In genomic region chr5:50702615-50703325, GRCh38 we compare ENCODE assay signal across 15 cellular contexts. TPM values are rescaled to one million over a fixed set of nuclear protein-coding genes. Genes with fewer than 3 reads are reported as not detected.
A peak's percentile ranks its signal among the peaks of the same experiment; 100 is the strongest.
DNase-seq lines count a peak whose midpoint lies in the region; ATAC-seq, FAIRE-seq and TF ChIP-seq lines count a peak whose summit lies in the region.
"Had no signal": no experiment of that assay in that cellular context is flagged by ENCODE, and none has a peak within 500 bp of the region (broad histone marks: within the 10 kb centered on the region; RNA-seq: fewer than 3 reads in every experiment).

No MANE protein-coding gene starts in this region.

- no TSS peak for BruUV-seq in GM12878 (replicated peaks; lab: Mats Ljungman, UMichigan)

- ATAC-seq in GM18502 (IDR thresholded peaks at IDR 0.05; ENCODE audit: poor library complexity, unreplicated experiment) = peak; percentile 42
- ATAC-seq in GM12878 = peak; percentile 65
- ATAC-seq: PC-3 had no signal

- no peak for TF ChIP-seq POLR2A in GM12878 (IDR thresholded peaks at IDR 0.05; ENCODE audit: low read depth, low read length)

- peaks cover 29% of the 10 kb centered on the region for H3K79me2 ChIP-seq in GM12878 (ENCODE audit: control insufficient read depth, insufficient read depth, low read length)

- H3K4me1 ChIP-seq in BLaER1 = peaks cover 24% of the 10 kb centered on the region
- 0 out of 2 replicates have a peak, but pooled peaks cover 2% of the 10 kb centered on the region for H3K4me1 ChIP-seq in GM12878 (ENCODE audit: control insufficient read depth, insufficient read depth, low read length)

- RAD21 ChIA-PET in GM12878 (lab: Charles Lee; ENCODE audit: unreplicated experiment) = no interaction called here

- FAIRE-seq in GM12878 (lab: Jason Lieb, UNC) = no peak

- DNase-seq in NOMO-1 treated with DMSO at 0.1 percent for 48 hours (lab: John Stamatoyannopoulos, UW; ENCODE audit: unreplicated experiment) = peak; percentile 41
- DNase-seq in GM12878 (ENCODE audit: low read depth, low spot score) = no peak
- no peak for DNase-seq in caudate nucleus (lab: John Stamatoyannopoulos, UW)
- DNase-seq in LoVo (ENCODE audit: low spot score) = no peak
- DNase-seq in A172 (ENCODE audit: low spot score) = no peak
- no peak for DNase-seq in COLO668 (lab: John Stamatoyannopoulos, UW; ENCODE audit: unreplicated experiment)
- DNase-seq: mesenchymal stem cell; NCI-H1930; PC-3; stimulated activated CD4-positive, alpha-beta T cell treated with anti-CD3 and anti-CD28 coated beads, Interleukin-1b, Interleukin-23, amount 100 ng/mL, for 48 hours; stomach had no signal

- H3K36me3 ChIP-seq in BLaER1 (0 out of 2 replicates have a peak, but pooled peaks cover 4% of the 10 kb centered on the region), GM12878 (ENCODE audit: control insufficient read depth in 2 of 2, insufficient read depth in 2 of 2, low read length in 1 of 2) (no peaks in the 10 kb centered on the region; a peak in 2 of 4 replicates)
- H3K36me3 ChIP-seq: stomach had no signal

- TF ChIP-seq EP300 in GM12878 (IDR thresholded peaks at IDR 0.05; ENCODE audit: borderline replicate concordance in 1 of 2, control insufficient read depth in 1 of 2, low read depth in 2 of 2, low read length in 2 of 2) = no peak

- no peak for TF ChIP-seq RAD21 in GM12878 (IDR thresholded peaks at IDR 0.05; ENCODE audit: insufficient read depth, low read depth, low read length)

- in situ Hi-C loops in GM12878 (cut with MboI) = no loop called here

- H3K4me3 ChIP-seq in BLaER1 (no peak overlapping the region), GM12878 (no peak overlapping the region)
- H3K4me3 ChIP-seq: stomach had no signal

- H3K9me3 ChIP-seq in BLaER1 (no peaks in the 10 kb centered on the region), GM12878 (replicated peaks; ENCODE audit: control insufficient read depth, insufficient read depth, low read length) (no peaks in the 10 kb centered on the region; the same call in 1 of the 3 replicates)
- H3K9me3 ChIP-seq: stomach had no signal

- H3K27me3 ChIP-seq in BLaER1 = no peaks in the 10 kb centered on the region
- no peaks in the 10 kb centered on the region for H3K27me3 ChIP-seq in GM12878 (replicated peaks in 1 of 2; ENCODE audit: control insufficient read depth in 2 of 2, insufficient read depth in 2 of 2, low read length in 1 of 2)
- H3K27me3 ChIP-seq: stomach had no signal

- H3K4me2 ChIP-seq in BLaER1 (peak overlapping the region; percentile 38), GM12878 (ENCODE audit: control insufficient read depth, insufficient read depth) (no peak overlapping the region)

- SMC1A ChIA-PET in GM12878 (lab: Charles Lee; ENCODE audit: uncharacterized antibody, unreplicated experiment) = interaction anchor here (0.6 to 2.0 kb wide), 4 partner anchors 8 to 45 kb away, joined by 3 to 8 read pairs (median 6); no protein-coding TSS in a partner anchor

- H3K9ac ChIP-seq in BLaER1 = no peak overlapping the region
- no peak overlapping the region for H3K9ac ChIP-seq in GM12878 (ENCODE audit: control insufficient read depth, insufficient read depth, low read length)

- intact Hi-C loops in GM12878 (cut with micrococcal nuclease; ENCODE audit: unreplicated experiment) = no loop called here

- POLR2A ChIA-PET in GM12878 (lab: Charles Lee) = interaction anchor here (0.6 to 1.1 kb wide), 3 partner anchors 14 to 41 kb away, joined by 3 to 4 read pairs (median 3); no protein-coding TSS in a partner anchor

- CTCF ChIA-PET in GM12878 (lab: Yijun Ruan, JAX) = interaction anchor here (0.6 to 1.6 kb wide), 2 partner anchors 11 to 39 kb away, joined by 3 to 4 read pairs; no protein-coding TSS in a partner anchor

- H2AFZ ChIP-seq in GM12878 (ENCODE audit: control insufficient read depth, low read depth, low read length) = no peak overlapping the region

- H4K20me1 ChIP-seq in BLaER1 (no peaks in the 10 kb centered on the region; the same call in 1 of the 2 replicates), GM12878 (ENCODE audit: control insufficient read depth, insufficient read depth) (no peaks in the 10 kb centered on the region)

- no peak for TF ChIP-seq CTCF in GM12878 (IDR thresholded peaks at IDR 0.05 in 2 of 3, conservative IDR thresholded peaks at IDR 0.05 in 1 of 3; ENCODE audit: control insufficient read depth in 2 of 3, extremely low read depth in 1 of 3, insufficient read depth in 1 of 3, low read depth in 3 of 3, low read length in 3 of 3)

- peak overlapping the region; percentile 43 for H3K27ac ChIP-seq in BLaER1
- H3K27ac ChIP-seq in GM12878 (ENCODE audit: control insufficient read depth, insufficient read depth) = no peak overlapping the region
- H3K27ac ChIP-seq in caudate nucleus (ENCODE audit: low read depth, low read length) = no peak overlapping the region
- H3K27ac ChIP-seq: C4-2B, epithelial cell of prostate, stomach had no signal

- 67% methylated on average over 9 of the region's 9 CpGs for WGBS in GM12878 (ENCODE audit: insufficient coverage, insufficient replicate concordance, low lambda C conversion rate, missing lambda C conversion rate)

TF ChIP-seq in GM12878, 131 proteins besides CTCF, POLR2A, EP300 and RAD21:
- TF ChIP-seq SPI1 (IDR thresholded peaks at IDR 0.05; ENCODE audit: borderline replicate concordance, insufficient read depth, low read depth, low read length) = peak; percentile 72; the same call in 1 of the 2 replicates
- no peak for TF ChIP-seq SUZ12 (IDR thresholded peaks at IDR 0.05; ENCODE audit: unreplicated experiment)

RNA-seq across cellular contexts. Expression of gene PARP8, which starts 36.3 kb away (rescaled TPM):
- total RNA-seq in GM12878 (2013; cell fraction: nucleolus; rRNA removed) = 266 and 283 TPM in 2 replicates
- total RNA-seq in GM12878 (2014; rRNA removed) (18.8 and 28.2 TPM in 2 replicates), GM12878 (2014; rRNA removed; fragmentation: Illumina TruSeq; extraction: Trizol) (33.9 and 37.6 TPM in 2 replicates), GM12878 (2021) (34.5 and 37.0 TPM in 2 replicates)
- polyA plus RNA-seq in GM12878 (2011; ENCODE audit: low read depth) = 16.4 TPM
- polyA plus RNA-seq in GM12878 (2011; rRNA removed) (65.2 and 92.4 TPM in 2 replicates), GM12878 (2014; fragmentation: Illumina TruSeq; extraction: Trizol) (32.3 and 43.8 TPM in 2 replicates), GM12878 (2014; fragmentation: Nextera tagmentation; extraction: Ambion mirVana) (10 to 100 TPM in 1 of 2 experiments, 1 to 10 TPM in 1; 9.1 to 11.9 TPM), GM12878 (2014; rRNA removed) (21.7 and 23.4 TPM in 2 replicates), GM12878 (2016; fragmentation: Nextera tagmentation; extraction: Ambion mirVana) (10 to 100 TPM; 16.0 to 19.5 TPM)
- 35.4 and 36.7 TPM in 2 replicates for polyA plus RNA-seq in GM12878 (2011; cell fraction: cytosol; rRNA removed)
- polyA plus RNA-seq in GM12878 (2011; cell fraction: nucleus; rRNA removed) = 80.6 and 103 TPM in 2 replicates
- 18.9 and 24.8 TPM in 2 replicates for polyA plus RNA-seq in GM12878 (2012)
- 114 and 133 TPM in 2 replicates for polyA minus RNA-seq in GM12878 (2011; rRNA and poly(A)+ RNA removed)
- polyA minus RNA-seq in GM12878 (2011; cell fraction: cytosol; rRNA and poly(A)+ RNA removed) = 23.8 and 24.2 TPM in 2 replicates
- 185 and 276 TPM in 2 replicates for polyA minus RNA-seq in GM12878 (2011; cell fraction: nucleus; rRNA and poly(A)+ RNA removed)
- 0.28 and 0.74 TPM in 2 replicates for total RNA-seq in A172 (2014; rRNA removed; shearing (Covaris generic))

Comparison
In these comparisons a context has a peak if more than half of its experiments do, and no peak if none do; other contexts are left out.
1. RNA of gene PARP8, which starts 36.3 kb away (total RNA-seq): 18.8 to 283 TPM in GM12878; 0.28 to 0.74 TPM in A172; every median in the first group is over 10 times any median in the second.